Comparison of ENCODE assay signal across 8 cellular contexts in the genomic region with DNA sequence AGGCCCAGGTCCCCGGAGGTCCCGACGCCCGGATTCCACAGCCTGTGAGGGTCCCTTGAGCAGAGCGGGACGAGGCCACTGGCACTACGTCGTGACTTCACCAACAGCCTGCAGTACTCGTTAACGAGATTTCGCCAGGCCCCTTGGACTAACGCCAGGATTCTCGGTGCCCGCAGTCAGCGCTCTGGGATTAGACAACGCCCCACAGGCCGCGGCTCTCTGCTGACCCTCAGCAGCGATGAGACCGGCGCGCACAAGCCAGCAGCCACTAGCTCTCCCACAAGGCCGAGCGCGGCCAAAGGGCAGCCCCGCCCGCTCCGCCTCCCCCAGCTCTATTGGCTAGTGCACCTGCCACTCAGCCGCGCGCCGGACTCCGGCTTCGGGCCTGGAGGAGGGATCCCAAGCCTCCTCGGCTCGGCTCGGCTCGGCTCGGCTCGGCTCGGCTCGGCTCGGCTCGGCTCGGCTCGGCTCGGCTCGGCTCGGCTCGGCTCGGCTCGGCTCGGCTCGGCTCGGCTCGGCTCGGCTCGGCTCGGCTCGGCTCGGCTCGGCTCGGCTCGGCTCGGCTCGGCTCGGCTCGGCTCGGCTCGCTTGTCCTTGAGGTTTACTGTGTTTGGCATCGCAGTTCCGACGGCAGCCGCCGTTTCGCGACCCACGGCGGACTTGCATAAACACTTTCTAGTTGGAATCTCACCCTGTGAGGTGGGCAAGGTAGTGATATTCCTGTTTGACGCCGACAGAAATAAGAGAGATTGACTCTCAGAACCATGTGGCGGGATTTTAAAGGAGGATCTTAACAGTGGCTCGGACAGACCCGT.
A peak's percentile ranks its signal among the peaks of the same experiment; 100 is the strongest.
DNase-seq lines count a peak whose midpoint lies in the region; ATAC-seq and TF ChIP-seq lines count a peak whose summit lies in the region.

No MANE protein-coding gene starts in this region.

- peak; percentile 62 to 98 (median 96) for DNase-seq in C1 segment of cervical spinal cord (lab: John Stamatoyannopoulos, UW)
- peak; percentile 93 for DNase-seq in NCI-H69 (lab: John Stamatoyannopoulos, UW)
- peak; percentile 96 to 97 for DNase-seq in activated CD4-positive, alpha-beta T cell treated with anti-CD3 and anti-CD28 coated beads, Interleukin-2, amount 50 U/mL, for 48 hours
- DNase-seq in dermis microvascular lymphatic vessel endothelial cell (ENCODE audit: low read depth in 2 of 2), result peak; percentile 88 to 96
- peak; percentile 98 to 99 (median 99) for DNase-seq in right lobe of liver
- DNase-seq in stimulated activated CD4-positive, alpha-beta T cell treated with anti-CD3 and anti-CD28 coated beads, Interleukin-4, amount 100 ng/mL, for 4 hours, result peak; percentile 89 to 97

- peaks cover 0 to 4% (median 2%) of the 10 kb centered on the region in 4 donors for H3K4me1 ChIP-seq in right lobe of liver

- H3K4me3 ChIP-seq in right lobe of liver, result peak overlapping the region; percentile 48 to 65 (median 65)

- peak; percentile 98 for TF ChIP-seq POLR2A in right lobe of liver (IDR thresholded peaks at IDR 0.05)

- peak overlapping the region; percentile 91 to 98 (median 95) for H3K27ac ChIP-seq in right lobe of liver

- no peaks in the 10 kb centered on the region for H3K36me3 ChIP-seq in right lobe of liver

- WGBS in right lobe of liver (ENCODE audit: insufficient coverage, low coverage, low lambda C conversion rate, missing lambda C conversion rate), result under 1% methylated on average over 14 of the region's 84 CpGs

- intact Hi-C loops in right lobe of liver (cut with DNase I), result no loop called here

- no peaks in the 10 kb centered on the region for H3K27me3 ChIP-seq in right lobe of liver

- ATAC-seq in GM19328 (IDR thresholded peaks at IDR 0.05; ENCODE audit: unreplicated experiment) (peak; percentile 100), HG03469 (IDR thresholded peaks at IDR 0.05; ENCODE audit: unreplicated experiment) (peak; percentile 99), right lobe of liver (peak; percentile 97 to 99 (median 98))

- TF ChIP-seq CTCF in right lobe of liver (IDR thresholded peaks at IDR 0.05), result peak in 1 of 4 donors; percentile 33

- no peaks in the 10 kb centered on the region for H3K9me3 ChIP-seq in right lobe of liver

Comparison
In these comparisons a context has a peak if more than half of its experiments do, and no peak if none do; other contexts are left out.
1. Peak in every context shown above with its lines: DNase-seq, ATAC-seq, H3K4me3 ChIP-seq and H3K27ac ChIP-seq.